In the genomic region with DNA sequence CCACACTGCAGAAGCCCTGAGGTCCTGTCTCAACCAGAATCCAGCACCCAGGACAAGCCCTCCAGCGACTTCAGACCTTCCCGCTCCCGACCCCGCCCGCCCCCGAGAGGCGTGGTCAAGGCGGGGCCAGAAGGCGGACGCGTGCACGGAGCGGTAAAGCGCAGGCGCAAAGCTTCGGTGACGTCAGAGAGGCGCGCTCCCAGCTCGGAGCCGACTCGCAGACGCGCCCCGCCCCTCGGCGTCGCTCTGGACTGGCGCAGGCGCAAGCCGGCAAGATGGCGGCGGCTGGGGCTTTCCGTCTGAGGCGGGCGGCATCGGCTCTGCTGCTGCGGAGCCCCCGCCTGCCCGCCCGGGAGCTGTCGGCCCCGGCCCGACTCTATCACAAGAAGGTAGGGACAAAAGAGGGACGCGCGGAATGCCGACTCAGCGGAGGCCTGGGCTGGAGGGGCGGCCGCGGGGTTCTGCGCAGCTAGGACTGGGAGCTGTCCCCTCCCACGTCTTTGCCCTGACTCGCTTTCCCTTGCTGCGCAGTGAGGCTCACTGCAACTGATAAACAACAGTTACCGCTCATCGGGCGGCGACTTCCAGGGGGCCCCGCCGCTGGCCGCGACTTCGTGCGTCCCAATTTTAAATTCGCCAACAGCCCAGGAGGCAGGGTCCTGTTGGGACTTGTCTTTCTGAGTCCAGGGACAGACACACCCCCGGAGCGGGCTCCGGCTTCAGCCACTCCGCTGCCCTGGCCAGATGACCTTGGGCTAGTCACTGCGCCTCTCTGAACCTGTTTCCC, we compare ENCODE assay signal across 8 cellular contexts. TPM values are rescaled to one million over a fixed set of nuclear protein-coding genes. Genes with fewer than 3 reads are reported as not detected.
DNase-seq lines count a peak whose midpoint lies in the region; ATAC-seq and TF ChIP-seq lines count a peak whose summit lies in the region.

A gene (plus strand): TSS at position 249 of the 787 bp plus-strand sequence. CDS start 27 bp downstream, at position 276.

- H3K27me3 Mint-ChIP-seq in activated naive CD4-positive, alpha-beta T cell treated with anti-CD3 and anti-CD28 coated beads, Interleukin-2, amount 10 ng/mL, durations not matched to agents 7 days and 5 days, result no peaks in the 10 kb centered on the region

- TF ChIP-seq CTCF in gastroesophageal sphincter (IDR thresholded peaks at IDR 0.05), result peak in 2 of 4 experiments; percentile 2 to 11
- no peak for TF ChIP-seq CTCF in neutrophil (IDR thresholded peaks at IDR 0.05)
- no peak for TF ChIP-seq CTCF in subcutaneous adipose tissue (IDR thresholded peaks at IDR 0.05; ENCODE audit: low read depth)

- ATAC-seq in HG02588 (IDR thresholded peaks at IDR 0.05; ENCODE audit: unreplicated experiment), result peak; percentile 61
- peak; percentile 92 for ATAC-seq in gastroesophageal sphincter

- no peaks in the 10 kb centered on the region for H3K9me3 ChIP-seq in SK-N-MC (ENCODE audit: low read depth, low read length)
- no peaks in the 10 kb centered on the region for H3K9me3 ChIP-seq in gastroesophageal sphincter
- no peaks in the 10 kb centered on the region for H3K9me3 ChIP-seq in neutrophil

- peaks cover 66% of the 10 kb centered on the region for H3K4me1 Mint-ChIP-seq in activated naive CD4-positive, alpha-beta T cell treated with anti-CD3 and anti-CD28 coated beads, Interleukin-2, amount 10 ng/mL, durations not matched to agents 7 days and 5 days

- H3K9ac ChIP-seq in SK-N-MC (ENCODE audit: insufficient read length), result peak within 1 kb of the TSS; percentile 97

- H3K4me3 Mint-ChIP-seq in activated naive CD4-positive, alpha-beta T cell treated with anti-CD3 and anti-CD28 coated beads, Interleukin-2, amount 10 ng/mL, durations not matched to agents 7 days and 5 days, result peak within 1 kb of the TSS; percentile 98

- DNase-seq in NCI-H1048 (lab: John Stamatoyannopoulos, UW) (peak; percentile 90), SK-N-MC (ENCODE audit: low read depth, low spot score) (peak; percentile 78)
- peak; percentile 99 for DNase-seq in activated naive CD4-positive, alpha-beta T cell treated with anti-CD3 and anti-CD28 coated beads, Interleukin-2, amount 10 ng/mL, durations not matched to agents 7 days and 5 days

- H3K4me3 ChIP-seq in GM08714 (ENCODE audit: low read length) (peak within 1 kb of the TSS; percentile 84), SK-N-MC (peak within 1 kb of the TSS; percentile 81), gastroesophageal sphincter (peak within 1 kb of the TSS; percentile 84 to 91), neutrophil (ENCODE audit: low read depth in 1 of 2, low read length in 1 of 2) (peak within 1 kb of the TSS; percentile 71 to 88)

- no peak for TF ChIP-seq EP300 in gastroesophageal sphincter (IDR thresholded peaks at IDR 0.05)

- H3K9me3 Mint-ChIP-seq in activated naive CD4-positive, alpha-beta T cell treated with anti-CD3 and anti-CD28 coated beads, Interleukin-2, amount 10 ng/mL, durations not matched to agents 7 days and 5 days, result no peaks in the 10 kb centered on the region

- WGBS in gastroesophageal sphincter (ENCODE audit: low coverage in 1 of 2), 2 donors, result no CpG with 5 or more reads among the region's 72 CpGs

- H3K36me3 ChIP-seq in SK-N-MC (ENCODE audit: insufficient read depth, low read length) (peaks cover 48% of the 10 kb centered on the region), gastroesophageal sphincter (peaks cover 0 to 46% of the 10 kb centered on the region in 2 donors), neutrophil (peaks cover 33% of the 10 kb centered on the region)

- H3K27ac Mint-ChIP-seq in activated naive CD4-positive, alpha-beta T cell treated with anti-CD3 and anti-CD28 coated beads, Interleukin-2, amount 10 ng/mL, durations not matched to agents 7 days and 5 days, result peak within 1 kb of the TSS; percentile 97

- H3K27ac ChIP-seq in SK-N-MC (peak within 1 kb of the TSS; percentile 98), gastroesophageal sphincter (peak within 1 kb of the TSS; percentile 92 to 95 (median 94)), neutrophil (peak within 1 kb of the TSS; percentile 92)

- peak; percentile 92 to 98 for TF ChIP-seq POLR2A in gastroesophageal sphincter (IDR thresholded peaks at IDR 0.05)

- CTCF ChIA-PET in activated naive CD4-positive, alpha-beta T cell treated with anti-CD3 and anti-CD28 coated beads, Interleukin-2, amount 10 ng/mL, durations not matched to agents 7 days and 5 days (lab: Charles Lee), result interaction anchor here (0.7 to 15.3 kb wide), 8 partner anchors 8 to 388 kb away, joined by 3 to 268 read pairs (median 4); a partner anchor contains a TSS

- H3K4me1 ChIP-seq in gastroesophageal sphincter, result peaks cover 4 to 76% (median 23%) of the 10 kb centered on the region in 3 donors
- peaks cover 36 to 38% of the 10 kb centered on the region in 2 experiments for H3K4me1 ChIP-seq in neutrophil (ENCODE audit: control insufficient read depth in 1 of 2, insufficient read depth in 1 of 2, low read depth in 1 of 2, low read length in 1 of 2)

- H3K36me3 Mint-ChIP-seq in activated naive CD4-positive, alpha-beta T cell treated with anti-CD3 and anti-CD28 coated beads, Interleukin-2, amount 10 ng/mL, durations not matched to agents 7 days and 5 days, result peaks cover 35% of the 10 kb centered on the region

- H3K27me3 ChIP-seq in gastroesophageal sphincter, result no peaks in the 10 kb centered on the region
- no peaks in the 10 kb centered on the region for H3K27me3 ChIP-seq in neutrophil

RNA-seq across cellular contexts. Expression of the gene that starts here (rescaled TPM):
- 100 to 1,000 TPM; 220 to 299 (median 247) TPM for total RNA-seq in gastroesophageal sphincter
- total RNA-seq in subcutaneous adipose tissue, result 100 to 1,000 TPM; 189 to 297 (median 212) TPM

Comparison
In these comparisons a context has a peak if more than half of its experiments do, and no peak if none do; other contexts are left out.
1. Peak in every context shown above with its lines: DNase-seq, ATAC-seq, H3K4me3 ChIP-seq and H3K27ac ChIP-seq.